ENCODE assay signal across 8 cellular contexts in the genomic region with DNA sequence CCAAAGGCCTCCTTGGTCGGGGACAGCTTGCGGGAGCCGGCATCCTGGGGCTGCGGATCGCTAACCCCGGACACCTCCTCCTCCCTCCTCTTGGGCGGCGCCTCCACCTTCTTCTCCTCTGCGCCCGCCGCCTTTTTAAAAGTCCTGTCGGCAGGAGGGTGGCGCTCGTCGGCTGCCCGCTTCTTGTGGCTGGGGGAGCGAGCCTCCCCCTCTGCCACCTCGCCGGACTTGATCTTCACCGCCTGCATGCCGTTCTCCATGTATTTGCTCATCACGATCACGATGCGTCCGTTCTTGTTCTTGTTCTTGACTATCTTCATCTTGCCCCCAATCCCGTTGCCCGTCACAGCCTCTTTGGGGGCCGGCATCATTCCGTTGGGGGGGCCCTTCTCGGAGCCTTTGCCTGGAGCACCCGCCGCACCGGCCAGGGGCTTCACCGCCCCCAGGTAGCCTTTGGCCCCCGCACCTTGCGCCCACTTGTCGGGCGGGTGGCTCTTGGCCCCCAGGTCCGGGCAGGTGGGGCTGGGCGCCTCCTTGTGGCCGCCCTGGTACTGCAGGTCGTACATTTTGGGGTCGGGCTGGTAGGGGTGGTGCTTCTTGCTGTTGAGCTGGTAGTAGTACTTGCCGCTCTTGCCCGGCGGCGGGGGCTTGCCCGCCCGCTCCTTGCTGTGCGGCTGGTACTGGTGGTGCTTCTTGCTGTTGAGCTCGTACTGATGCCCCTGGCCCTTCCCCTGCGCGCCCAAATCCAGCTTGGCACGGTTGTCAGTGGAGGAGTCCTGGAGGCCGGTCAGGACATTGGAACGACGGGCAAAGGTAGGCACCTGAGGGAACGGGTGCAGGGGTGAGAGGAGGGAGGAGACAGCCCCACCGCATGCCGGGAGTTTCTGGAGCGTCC. TPM values are rescaled to one million over a fixed set of nuclear protein-coding genes. Genes with fewer than 3 reads are reported as not detected.
DNase-seq lines count a peak whose midpoint lies in the region; ATAC-seq and TF ChIP-seq lines count a peak whose summit lies in the region.

No MANE protein-coding gene starts in this region.

- TF ChIP-seq POLR2A in tibial nerve (IDR thresholded peaks at IDR 0.05): no peak

- TF ChIP-seq CTCF in heart right ventricle (IDR thresholded peaks at IDR 0.05) (peak; percentile 12 to 69 (median 56)), VCaP (conservative IDR thresholded peaks at IDR 0.05) (peak; percentile 74), glutamatergic neuron (IDR thresholded peaks at IDR 0.05; ENCODE audit: partially characterized antibody, unreplicated experiment) (peak; percentile 97), tibial nerve (IDR thresholded peaks at IDR 0.05) (peak; percentile 49 to 71 (median 59))

- H3K27ac Mint-ChIP-seq in glutamatergic neuron (ENCODE audit: unreplicated experiment): no peak overlapping the region

- H3K4me3 ChIP-seq in heart right ventricle: no peak overlapping the region
- no peak overlapping the region for H3K4me3 ChIP-seq in tibial nerve

- no peaks in the 10 kb centered on the region for H3K36me3 Mint-ChIP-seq in glutamatergic neuron (ENCODE audit: unreplicated experiment)

- intact Hi-C loops in heart right ventricle (cut with DNase I) (loop anchor here in 4 of 10 donors (5.0 to 10.0 kb wide), 4 partner anchors 33 to 157 kb away; a partner anchor contains a TSS), cardiac septum (cut with DNase I) (no loop called here)

- peaks cover 27 to 70% (median 52%) of the 10 kb centered on the region in 9 donors for H3K4me1 ChIP-seq in heart right ventricle
- peaks cover 0 to 77% (median 46%) of the 10 kb centered on the region in 4 donors for H3K4me1 ChIP-seq in tibial nerve

- H3K4me3 Mint-ChIP-seq in glutamatergic neuron (ENCODE audit: unreplicated experiment): peak overlapping the region; percentile 61

- peaks cover 6% of the 10 kb centered on the region for H3K9me3 Mint-ChIP-seq in glutamatergic neuron (ENCODE audit: unreplicated experiment)

- DNase-seq in heart right ventricle (peak; percentile 13 to 47), cardiac septum (ENCODE audit: low spot score) (no peak), glutamatergic neuron (peak; percentile 71), tibial nerve (ENCODE audit: low spot score in 2 of 2) (no peak), NCI-H1436 treated with DMSO at 0.1 percent for 48 hours (lab: John Stamatoyannopoulos, UW) (no peak)

- H3K27me3 Mint-ChIP-seq in glutamatergic neuron (ENCODE audit: unreplicated experiment): peaks cover 21% of the 10 kb centered on the region

- WGBS in heart right ventricle, 2 donors: 83 to 91% methylated on average over 55 to 61 of the region's 61 CpGs
- 81 to 84% methylated on average over 61 of the region's 61 CpGs for WGBS in tibial nerve, 2 donors

- peaks cover 0 to 34% (median 21%) of the 10 kb centered on the region in 9 donors for H3K36me3 ChIP-seq in heart right ventricle
- H3K36me3 ChIP-seq in tibial nerve: peaks cover 0 to 21% (median 2%) of the 10 kb centered on the region in 3 donors

- H3K27ac ChIP-seq in heart right ventricle (no peak overlapping the region), VCaP (peak overlapping the region; percentile 86; the same call in 1 of the 2 replicates), tibial nerve (no peak overlapping the region)

- H3K27me3 ChIP-seq in heart right ventricle (peaks cover 0 to 4% (median 2%) of the 10 kb centered on the region in 7 donors), tibial nerve (peaks cover 0 to 3% of the 10 kb centered on the region in 2 donors)

- no peak for TF ChIP-seq EP300 in tibial nerve (IDR thresholded peaks at IDR 0.05)

- ATAC-seq in heart right ventricle (no peak), HG02623 (IDR thresholded peaks at IDR 0.05; ENCODE audit: unreplicated experiment) (no peak)
- no peak for ATAC-seq in activated CD4-positive, CD25-positive, alpha-beta regulatory T cell treated with anti-CD3 and anti-CD28 coated beads, Interleukin-2, amount 50 U/mL, for 24 hours

- peaks cover 9% of the 10 kb centered on the region for H3K4me1 Mint-ChIP-seq in glutamatergic neuron (ENCODE audit: low read depth, unreplicated experiment)

- H3K9me3 ChIP-seq in heart right ventricle: no peaks in the 10 kb centered on the region
- no peaks in the 10 kb centered on the region for H3K9me3 ChIP-seq in tibial nerve

RNA-seq across cellular contexts. Expression of a gene that starts 4.4 kb away (rescaled TPM):
- 10 to 100 TPM; 21.6 to 38.2 (median 26.4) TPM for total RNA-seq in heart right ventricle
- 1 to 10 TPM; 9.4 to 9.8 TPM for polyA plus RNA-seq in heart right ventricle
- total RNA-seq in cardiac septum: 23.8 TPM
- total RNA-seq in glutamatergic neuron (ENCODE audit: unreplicated experiment): 19.3 TPM
- 10 to 100 TPM; 11.6 to 15.3 (median 14.4) TPM for total RNA-seq in tibial nerve

RNA-seq across cellular contexts. Expression of a gene that starts 37.9 kb away (rescaled TPM):
- total RNA-seq in heart right ventricle: 1 to 10 TPM; 4.3 to 9.3 (median 5.6) TPM
- 1 to 10 TPM; 2.2 to 4.1 TPM for polyA plus RNA-seq in heart right ventricle
- 5.7 TPM for total RNA-seq in cardiac septum
- total RNA-seq in glutamatergic neuron (ENCODE audit: unreplicated experiment): 13.8 TPM
- total RNA-seq in tibial nerve: 1 to 10 TPM in 1 of 4 donors, under 1 TPM in 2, not detected in 1; 0.84 to 4.2 (median 0.87) TPM

RNA-seq across cellular contexts. Expression of a gene that starts 56.9 kb away (rescaled TPM):
- 1 to 10 TPM; 1.5 to 3.9 (median 2.7) TPM for total RNA-seq in heart right ventricle
- 1 to 10 TPM; 2.9 to 7.1 TPM for polyA plus RNA-seq in heart right ventricle
- 3.5 TPM for total RNA-seq in cardiac septum
- total RNA-seq in glutamatergic neuron (ENCODE audit: unreplicated experiment): 78.8 TPM
- total RNA-seq in tibial nerve: 1 to 10 TPM; 2.4 to 5.9 (median 4.5) TPM

Comparison
In these comparisons a context has a peak if more than half of its experiments do, and no peak if none do; other contexts are left out.
1. DNase-seq: peak in heart right ventricle (2 of 2) and glutamatergic neuron (single experiment); none in cardiac septum (single experiment), tibial nerve (0 of 2) and NCI-H1436 treated with DMSO at 0.1 percent for 48 hours (single experiment).
2. RNA of a gene that starts 56.9 kb away (total RNA-seq): 78.8 TPM in glutamatergic neuron (single experiment); 2.4 to 5.9 TPM in tibial nerve, 3.5 TPM in cardiac septum (single experiment) and 1.5 to 3.9 TPM in heart right ventricle; every median in the first group is over 10 times any median in the second.
3. Peak in every context shown above with its lines, with median percentiles within 50 percentile points of each other: CTCF ChIP-seq.